Comparison of ENCODE assay signal across 7 cellular contexts in the genomic region with DNA sequence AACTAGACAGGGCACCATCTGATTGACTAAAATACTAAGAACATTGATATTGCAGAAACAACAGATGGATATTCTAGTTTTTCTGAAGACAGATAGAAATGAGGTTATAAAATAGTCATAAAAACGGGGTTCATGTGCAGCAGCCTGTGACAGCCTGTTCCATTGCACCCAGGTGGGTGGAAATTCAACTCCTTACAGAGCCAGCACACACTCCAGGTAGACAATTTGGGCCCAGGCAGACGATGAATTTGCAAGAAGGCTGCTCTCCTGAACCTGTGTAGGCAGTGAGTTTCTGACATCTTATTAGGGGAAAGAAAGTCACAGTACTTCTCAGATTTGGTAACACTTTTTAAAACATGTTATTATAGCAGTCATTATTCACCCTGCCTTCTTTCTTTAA.
"Had no signal": no experiment of that assay in that cellular context is flagged by ENCODE, and none has a peak within 500 bp of the region (broad histone marks: within the 10 kb centered on the region; RNA-seq: fewer than 3 reads in every experiment).

No MANE protein-coding gene starts in this region.

- DNase-seq: GM23248, H9, HCEC 1CT, KBM-7 had no signal

- H2AFZ ChIP-seq: GM23248 had no signal

- ATAC-seq: HepG2 had no signal

- H3K9me3 Mint-ChIP-seq: H9, IgD-negative memory B cell had no signal

- H3K4me3 ChIP-seq: GM23248 had no signal

- H3K4me1 Mint-ChIP-seq: H9, IgD-negative memory B cell had no signal

- H3K9ac ChIP-seq: GM23248 had no signal

- H3K27ac Mint-ChIP-seq: IgD-negative memory B cell had no signal

- H3K27ac ChIP-seq: GM23248, HL-60 had no signal

- H3K4me3 Mint-ChIP-seq: H9, IgD-negative memory B cell had no signal
